Comparison of ENCODE assay signal across 8 cellular contexts in genomic region chr12:106954462-106955376, GRCh38. TPM values are rescaled to one million over a fixed set of nuclear protein-coding genes. Genes with fewer than 3 reads are reported as not detected.
DNase-seq lines count a peak whose midpoint lies in the region; ATAC-seq, FAIRE-seq and TF ChIP-seq lines count a peak whose summit lies in the region.

No MANE protein-coding gene starts in this region.

- SMC1A ChIA-PET in GM12878 (lab: Charles Lee; ENCODE audit: uncharacterized antibody, unreplicated experiment), result interaction anchor here (0.6 to 2.2 kb wide), 6 partner anchors 32 to 614 kb away, joined by 3 to 8 read pairs (median 3); partner anchors contain the start of gene MTERF2

- ATAC-seq in Right ventricle myocardium inferior (peak; percentile 1), GM12878 (peak; percentile 15), GM18870 (IDR thresholded peaks at IDR 0.05; ENCODE audit: unreplicated experiment) (no peak)

- peak overlapping the region; percentile 49 for H3K4me2 ChIP-seq in GM12878 (ENCODE audit: control insufficient read depth, insufficient read depth)

- WGBS in GM12878 (ENCODE audit: insufficient coverage, insufficient replicate concordance, low lambda C conversion rate, missing lambda C conversion rate), result 78% methylated on average over 36 of the region's 36 CpGs

- BruUV-seq in GM12878 (replicated peaks; lab: Mats Ljungman, UMichigan), result TSS peak; percentile 93

- CTCF ChIA-PET in GM12878 (lab: Yijun Ruan, JAX), result interaction anchor here (1.0 to 2.0 kb wide), 3 partner anchors 15 to 29 kb away, joined by 3 to 6 read pairs (median 3); no protein-coding TSS in a partner anchor

- POLR2A ChIA-PET in GM12878 (lab: Charles Lee), result interaction anchor here (1.1 to 2.0 kb wide), 2 partner anchors 23 to 32 kb away, joined by 3 to 12 read pairs; partner anchors contain the start of gene MTERF2

- DNase-seq in Right ventricle myocardium inferior (ENCODE audit: missing footprints) (peak; percentile 67), cardiac septum (ENCODE audit: low spot score) (no peak), NAMALWA (ENCODE audit: low spot score) (peak; percentile 19), GM12878 (ENCODE audit: low read depth, low spot score) (no peak), DMS 273 (lab: John Stamatoyannopoulos, UW; ENCODE audit: unreplicated experiment) (no peak)

- RAD21 ChIA-PET in GM12878 (lab: Charles Lee; ENCODE audit: unreplicated experiment), result no interaction called here

- H4K20me1 ChIP-seq in GM12878 (ENCODE audit: control insufficient read depth, insufficient read depth), result no peaks in the 10 kb centered on the region

- no peak for TF ChIP-seq RAD21 in GM12878 (IDR thresholded peaks at IDR 0.05; ENCODE audit: insufficient read depth, low read depth, low read length)

- H3K27me3 ChIP-seq in GM12878 (replicated peaks in 1 of 2; ENCODE audit: control insufficient read depth in 2 of 2, insufficient read depth in 2 of 2, low read length in 1 of 2) (no peaks in the 10 kb centered on the region), iPS-20b (ENCODE audit: insufficient read depth, low read length) (peaks cover 14% of the 10 kb centered on the region; the same call in 1 of the 2 replicates)

- no peak for TF ChIP-seq EP300 in GM12878 (IDR thresholded peaks at IDR 0.05; ENCODE audit: borderline replicate concordance in 1 of 2, control insufficient read depth in 1 of 2, low read depth in 2 of 2, low read length in 2 of 2)

- H3K79me2 ChIP-seq in GM12878 (ENCODE audit: control insufficient read depth, insufficient read depth, low read length), result peaks cover 35% of the 10 kb centered on the region

- H3K36me3 ChIP-seq in GM12878 (ENCODE audit: control insufficient read depth in 2 of 2, insufficient read depth in 2 of 2, low read length in 1 of 2) (no peaks in the 10 kb centered on the region), iPS-20b (ENCODE audit: insufficient read depth, low read depth, low read length) (no peaks in the 10 kb centered on the region)

- peak overlapping the region; percentile 95 for H2AFZ ChIP-seq in GM12878 (ENCODE audit: control insufficient read depth, low read depth, low read length)

- H3K4me1 ChIP-seq in GM12878 (ENCODE audit: control insufficient read depth, insufficient read depth, low read length) (peaks cover 4% of the 10 kb centered on the region; the same call in 1 of the 2 replicates), iPS-20b (ENCODE audit: insufficient read depth, low read length) (no peaks in the 10 kb centered on the region)

- H3K9me3 ChIP-seq in GM12878 (replicated peaks; ENCODE audit: control insufficient read depth, insufficient read depth, low read length) (no peaks in the 10 kb centered on the region), iPS-20b (ENCODE audit: insufficient read depth, low read depth, low read length) (no peaks in the 10 kb centered on the region; the same call in 1 of the 2 replicates)

- TF ChIP-seq CTCF in GM12878 (IDR thresholded peaks at IDR 0.05 in 2 of 3, conservative IDR thresholded peaks at IDR 0.05 in 1 of 3; ENCODE audit: control insufficient read depth in 2 of 3, extremely low read depth in 1 of 3, insufficient read depth in 1 of 3, low read depth in 3 of 3, low read length in 3 of 3), result no peak

- H3K4me3 ChIP-seq in GM12878, result peak overlapping the region; percentile 70; the same call in 1 of the 2 replicates
- peak overlapping the region; percentile 72 for H3K4me3 ChIP-seq in iPS-20b (ENCODE audit: low read length)
- peak overlapping the region; percentile 75 to 98 (median 85) for H3K4me3 ChIP-seq in skin epidermis

- H3K9ac ChIP-seq in GM12878 (ENCODE audit: control insufficient read depth, insufficient read depth, low read length), result peak overlapping the region; percentile 28; the same call in 1 of the 2 replicates
- H3K9ac ChIP-seq in iPS-20b (ENCODE audit: low read depth, low read length), result peak overlapping the region; percentile 42; the same call in 1 of the 2 replicates

- TF ChIP-seq POLR2A in GM12878 (IDR thresholded peaks at IDR 0.05; ENCODE audit: low read depth, low read length), result no peak

- in situ Hi-C loops in GM12878 (cut with MboI), result no loop called here

- H3K27ac ChIP-seq in GM12878 (ENCODE audit: control insufficient read depth, insufficient read depth) (peak overlapping the region; percentile 40; the same call in 1 of the 2 replicates), iPS-20b (ENCODE audit: low read length) (no peak overlapping the region), skin epidermis (peak overlapping the region; percentile 26 to 99 (median 92))

- no peak for FAIRE-seq in GM12878 (lab: Jason Lieb, UNC)

- intact Hi-C loops in Right ventricle myocardium inferior (cut with DNase I) (loop anchor here (10.0 kb wide), 1 partner anchor 140 kb away; the partner anchor contains the start of gene CRY1), cardiac septum (cut with DNase I) (loop anchor here (2.0 kb wide), 1 partner anchor 180 kb away; the partner anchor contains the start of gene RIC8B), GM12878 (cut with micrococcal nuclease; ENCODE audit: unreplicated experiment) (no loop called here)

TF ChIP-seq in GM12878, 131 proteins besides CTCF, POLR2A, EP300 and RAD21 (continues in another document):
- TF ChIP-seq, protein P1, sequence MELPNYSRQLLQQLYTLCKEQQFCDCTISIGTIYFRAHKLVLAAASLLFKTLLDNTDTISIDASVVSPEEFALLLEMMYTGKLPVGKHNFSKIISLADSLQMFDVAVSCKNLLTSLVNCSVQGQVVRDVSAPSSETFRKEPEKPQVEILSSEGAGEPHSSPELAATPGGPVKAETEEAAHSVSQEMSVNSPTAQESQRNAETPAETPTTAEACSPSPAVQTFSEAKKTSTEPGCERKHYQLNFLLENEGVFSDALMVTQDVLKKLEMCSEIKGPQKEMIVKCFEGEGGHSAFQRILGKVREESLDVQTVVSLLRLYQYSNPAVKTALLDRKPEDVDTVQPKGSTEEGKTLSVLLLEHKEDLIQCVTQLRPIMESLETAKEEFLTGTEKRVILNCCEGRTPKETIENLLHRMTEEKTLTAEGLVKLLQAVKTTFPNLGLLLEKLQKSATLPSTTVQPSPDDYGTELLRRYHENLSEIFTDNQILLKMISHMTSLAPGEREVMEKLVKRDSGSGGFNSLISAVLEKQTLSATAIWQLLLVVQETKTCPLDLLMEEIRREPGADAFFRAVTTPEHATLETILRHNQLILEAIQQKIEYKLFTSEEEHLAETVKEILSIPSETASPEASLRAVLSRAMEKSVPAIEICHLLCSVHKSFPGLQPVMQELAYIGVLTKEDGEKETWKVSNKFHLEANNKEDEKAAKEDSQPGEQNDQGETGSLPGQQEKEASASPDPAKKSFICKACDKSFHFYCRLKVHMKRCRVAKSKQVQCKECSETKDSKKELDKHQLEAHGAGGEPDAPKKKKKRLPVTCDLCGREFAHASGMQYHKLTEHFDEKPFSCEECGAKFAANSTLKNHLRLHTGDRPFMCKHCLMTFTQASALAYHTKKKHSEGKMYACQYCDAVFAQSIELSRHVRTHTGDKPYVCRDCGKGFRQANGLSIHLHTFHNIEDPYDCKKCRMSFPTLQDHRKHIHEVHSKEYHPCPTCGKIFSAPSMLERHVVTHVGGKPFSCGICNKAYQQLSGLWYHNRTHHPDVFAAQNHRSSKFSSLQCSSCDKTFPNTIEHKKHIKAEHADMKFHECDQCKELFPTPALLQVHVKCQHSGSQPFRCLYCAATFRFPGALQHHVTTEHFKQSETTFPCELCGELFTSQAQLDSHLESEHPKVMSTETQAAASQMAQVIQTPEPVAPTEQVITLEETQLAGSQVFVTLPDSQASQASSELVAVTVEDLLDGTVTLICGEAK (IDR thresholded peaks at IDR 0.05; ENCODE audit: borderline replicate concordance), result 0 out of 2 replicates have a peak, but pooled peaks have one; percentile 6
- no peak for TF ChIP-seq BRCA1 (IDR thresholded peaks at IDR 0.05; ENCODE audit: low read depth, low read length)
- TF ChIP-seq SIX5 (IDR thresholded peaks at IDR 0.05; ENCODE audit: low read depth, low read length, severe bottlenecking), result no peak
- TF ChIP-seq HCFC1 (IDR thresholded peaks at IDR 0.05; ENCODE audit: low read length), result no peak

RNA-seq across cellular contexts. Expression of gene TMEM263, which starts 1.0 kb away (rescaled TPM):
- total RNA-seq in Right ventricle myocardium inferior (35.8 TPM), cardiac septum (44.8 TPM), GM12878 (2014; rRNA removed) (19.5 and 20.7 TPM in 2 replicates), GM12878 (2014; rRNA removed; fragmentation: Illumina TruSeq; extraction: Trizol) (30.8 and 31.2 TPM in 2 replicates), GM12878 (2021) (30.9 and 31.3 TPM in 2 replicates)
- total RNA-seq in GM12878 (2013; cell fraction: nucleolus; rRNA removed), result 40.3 and 48.3 TPM in 2 replicates
- 17.2 TPM for polyA plus RNA-seq in GM12878 (2011; ENCODE audit: low read depth)
- polyA plus RNA-seq in GM12878 (2011; rRNA removed) (30.9 and 51.7 TPM in 2 replicates), GM12878 (2014; fragmentation: Illumina TruSeq; extraction: Trizol) (24.4 and 32.6 TPM in 2 replicates), GM12878 (2014; fragmentation: Nextera tagmentation; extraction: Ambion mirVana) (10 to 100 TPM; 17.2 to 21.9 TPM), GM12878 (2014; rRNA removed) (13.3 and 15.4 TPM in 2 replicates), GM12878 (2016; fragmentation: Nextera tagmentation; extraction: Ambion mirVana) (10 to 100 TPM; 40.9 to 41.3 TPM)
- polyA plus RNA-seq in GM12878 (2011; cell fraction: cytosol; rRNA removed), result 13.8 and 17.2 TPM in 2 replicates
- 13.6 and 13.8 TPM in 2 replicates for polyA plus RNA-seq in GM12878 (2011; cell fraction: nucleus; rRNA removed)
- polyA plus RNA-seq in GM12878 (2012), result 37.5 and 38.1 TPM in 2 replicates
- 29.8 and 41.5 TPM in 2 replicates for polyA minus RNA-seq in GM12878 (2011; rRNA and poly(A)+ RNA removed)
- 17.2 and 21.1 TPM in 2 replicates for polyA minus RNA-seq in GM12878 (2011; cell fraction: cytosol; rRNA and poly(A)+ RNA removed)
- 6.3 and 9.6 TPM in 2 replicates for polyA minus RNA-seq in GM12878 (2011; cell fraction: nucleus; rRNA and poly(A)+ RNA removed)

RNA-seq across cellular contexts. Expression of gene MTERF2, which starts 32.2 kb away (rescaled TPM):
- 33.1 TPM for total RNA-seq in Right ventricle myocardium inferior
- total RNA-seq in cardiac septum, result 21.6 TPM
- total RNA-seq in GM12878 (2013; cell fraction: nucleolus; rRNA removed), result 14.2 and 14.6 TPM in 2 replicates
- 5.0 and 5.5 TPM in 2 replicates for total RNA-seq in GM12878 (2014; rRNA removed)
- total RNA-seq in GM12878 (2014; rRNA removed; fragmentation: Illumina TruSeq; extraction: Trizol), result 6.4 and 8.2 TPM in 2 replicates
- 5.8 and 7.1 TPM in 2 replicates for total RNA-seq in GM12878 (2021)
- 5.8 TPM for polyA plus RNA-seq in GM12878 (2011; ENCODE audit: low read depth)
- 5.7 and 8.1 TPM in 2 replicates for polyA plus RNA-seq in GM12878 (2011; rRNA removed)
- 2.2 and 2.3 TPM in 2 replicates for polyA plus RNA-seq in GM12878 (2011; cell fraction: cytosol; rRNA removed)
- 5.5 and 6.6 TPM in 2 replicates for polyA plus RNA-seq in GM12878 (2011; cell fraction: nucleus; rRNA removed)
- polyA plus RNA-seq in GM12878 (2012), result 6.9 and 7.3 TPM in 2 replicates
- 7.9 and 14.0 TPM in 2 replicates for polyA plus RNA-seq in GM12878 (2014; fragmentation: Illumina TruSeq; extraction: Trizol)
- polyA plus RNA-seq in GM12878 (2014; fragmentation: Nextera tagmentation; extraction: Ambion mirVana), result 1 to 10 TPM; 2.1 to 3.6 TPM
- polyA plus RNA-seq in GM12878 (2014; rRNA removed), result 7.2 and 9.6 TPM in 2 replicates
- 1 to 10 TPM; 8.4 to 9.8 TPM for polyA plus RNA-seq in GM12878 (2016; fragmentation: Nextera tagmentation; extraction: Ambion mirVana)
- polyA minus RNA-seq in GM12878 (2011; rRNA and poly(A)+ RNA removed), result 1.9 and 2.6 TPM in 2 replicates
- 0.80 and 2.2 TPM in 2 replicates for polyA minus RNA-seq in GM12878 (2011; cell fraction: cytosol; rRNA and poly(A)+ RNA removed)
- 2.4 and 3.3 TPM in 2 replicates for polyA minus RNA-seq in GM12878 (2011; cell fraction: nucleus; rRNA and poly(A)+ RNA removed)

Comparison
In these comparisons a context has a peak if more than half of its experiments do, and no peak if none do; other contexts are left out.
1. DNase-seq: peak in Right ventricle myocardium inferior (single experiment) and NAMALWA (single experiment); none in cardiac septum (single experiment), GM12878 (single experiment) and DMS 273 (single experiment).
2. Peak in every context shown above with its lines, with median percentiles within 50 percentile points of each other: H3K4me3 ChIP-seq.